27 cellular contexts compared by ENCODE assay signal in genomic region chr13:96834626-96835025, GRCh38.
"Had no signal": no experiment of that assay in that cellular context is flagged by ENCODE, and none has a peak within 500 bp of the region (broad histone marks: within the 10 kb centered on the region; RNA-seq: fewer than 3 reads in every experiment).

No MANE protein-coding gene starts in this region.

- H3K27me3 ChIP-seq: neutrophil, ovary, right lobe of liver, sigmoid colon, stomach, tibial artery, transverse colon, upper lobe of left lung, vagina had no signal

- H3K4me1 ChIP-seq: parathyroid adenoma, psoas muscle, right lobe of liver, sigmoid colon, stomach, tibial artery, transverse colon, upper lobe of left lung, vagina had no signal

- H3K36me3 ChIP-seq: neutrophil, ovary, right lobe of liver, sigmoid colon, stomach, thoracic aorta, tibial artery, transverse colon, upper lobe of left lung, vagina had no signal

- H3K4me3 ChIP-seq: ovary, psoas muscle, right lobe of liver, sigmoid colon, stomach, thoracic aorta, tibial artery, transverse colon, upper lobe of left lung, vagina had no signal

- FAIRE-seq: small intestine, urothelium cell line had no signal

- DNase-seq: naive thymus-derived CD8-positive, alpha-beta T cell; nephron progenitor cell; nucleus accumbens; ovary; posterior cingulate gyrus; psoas muscle; right cardiac atrium; right lobe of liver; sigmoid colon; small intestine; stimulated activated CD4-positive, alpha-beta T cell treated with anti-CD3 and anti-CD28 coated beads, Interleukin-15, amount 100 ng/mL, for 24 hours; stimulated activated CD4-positive, alpha-beta T cell treated with anti-CD3 and anti-CD28 coated beads, Interleukin-2, amount 100 ng/mL, for 24 hours; stimulated activated CD4-positive, alpha-beta T cell treated with anti-CD3 and anti-CD28 coated beads, Interleukin-2, amount 100 ng/mL, for 48 hours; stimulated activated CD4-positive, alpha-beta T cell treated with anti-CD3 and anti-CD28 coated beads, Interleukin-4, amount 100 ng/mL, for 24 hours; stimulated activated naive B cell treated with anti-CD40 and anti-IgM and Interleukin-4, amounts not matched to agents 10 μg/mL and 1 μg/mL and 100 μg/mL, for 72 hours; stimulated activated naive CD4-positive, alpha-beta T cell treated with Interleukin-2 at 50 U/mL for 16 hours; stomach; tibial artery; transverse colon; upper lobe of left lung had no signal

- H3K27ac ChIP-seq: neutrophil, ovary, parathyroid adenoma, psoas muscle, right lobe of liver, sigmoid colon, stomach, thoracic aorta, tibial artery, transverse colon, upper lobe of left lung, vagina had no signal

- H3K79me2 ChIP-seq: parathyroid adenoma had no signal

- H2AFZ ChIP-seq: parathyroid adenoma had no signal

- ATAC-seq: naive thymus-derived CD8-positive, alpha-beta T cell; natural killer cell treated with Interleukin-12 subunit alpha and Interleukin-12 subunit beta and Interleukin-15 and Interleukin-18, amount 100 ng/mL, for 72 hours; psoas muscle; right cardiac atrium; right lobe of liver; stimulated activated effector memory CD8-positive, alpha-beta T cell treated with anti-CD3 and anti-CD28 coated beads, Interleukin-12 subunit alpha, Interleukin-12 subunit beta, amount 100 ng/mL, for 72 hours; stimulated activated naive B cell treated with anti-CD40 and anti-IgM and Interleukin-4, amounts not matched to agents 10 μg/mL and 1 μg/mL and 100 μg/mL, for 72 hours had no signal

- H3K9ac ChIP-seq: parathyroid adenoma had no signal

- H3K9me3 ChIP-seq: neutrophil, ovary, right lobe of liver, thoracic aorta, transverse colon, upper lobe of left lung, vagina had no signal
